In the genomic region with DNA sequence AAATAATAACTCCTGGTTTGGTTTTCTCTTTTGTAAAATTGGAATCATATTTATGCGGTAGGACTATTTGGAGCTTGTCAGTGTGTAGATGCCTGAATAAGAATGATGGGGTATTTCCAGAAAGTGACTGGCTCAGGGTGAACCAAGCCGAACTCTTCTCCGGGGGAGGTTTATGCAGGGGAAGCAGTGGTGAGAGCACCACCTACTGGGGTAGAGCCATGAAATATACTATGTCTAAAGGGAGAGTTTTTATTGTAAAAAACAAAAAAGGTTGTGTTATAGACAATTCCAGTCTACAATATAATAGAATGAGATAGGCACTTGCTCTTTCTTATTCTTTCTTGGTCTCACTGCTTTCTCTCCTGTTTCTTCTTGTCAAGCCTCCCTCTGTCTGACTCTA, we compare ENCODE assay signal across 10 cellular contexts.
DNase-seq lines count a peak whose midpoint lies in the region; ATAC-seq and TF ChIP-seq lines count a peak whose summit lies in the region.
"Had no signal": no experiment of that assay in that cellular context is flagged by ENCODE, and none has a peak within 500 bp of the region (broad histone marks: within the 10 kb centered on the region; RNA-seq: fewer than 3 reads in every experiment).

No MANE protein-coding gene starts in this region.

- H3K27ac Mint-ChIP-seq in activated CD8-positive, alpha-beta T cell treated with anti-CD3 and anti-CD28 coated beads for 36 hours = no peak overlapping the region
- no peak overlapping the region for H3K27ac Mint-ChIP-seq in activated CD8-positive, alpha-beta T cell treated with anti-CD3 and anti-CD28 coated beads, Interleukin-2, amount 10 ng/mL, durations not matched to agents 7 days and 5 days
- H3K27ac Mint-ChIP-seq in stimulated activated memory B cell treated with anti-CD40 and anti-IgM and Interleukin-4, amounts not matched to agents 10 μg/mL and 1 μg/mL and 100 μg/mL, for 72 hours = no peak overlapping the region
- no peak overlapping the region for H3K27ac Mint-ChIP-seq in activated T-helper 1 cell treated with anti-CD3 and anti-CD28 coated beads, Interleukin-12 subunit alpha, Interleukin-12 subunit beta, Interleukin-2, Interleukin-4 antibody, amounts not matched to agents 30 ng/mL and 10 ng/mL and 1 ng/mL, durations not matched to agents 14 hours and 24 hours and 36 hours
- H3K27ac Mint-ChIP-seq in naive thymus-derived CD4-positive, alpha-beta T cell = no peak overlapping the region
- H3K27ac Mint-ChIP-seq: CD4-positive, alpha-beta memory T cell had no signal

- H3K27ac ChIP-seq in naive thymus-derived CD4-positive, alpha-beta T cell (ENCODE audit: low read depth, low read length) = no peak overlapping the region

- H3K36me3 Mint-ChIP-seq in activated CD8-positive, alpha-beta T cell treated with anti-CD3 and anti-CD28 coated beads for 36 hours (ENCODE audit: low read depth) = no peaks in the 10 kb centered on the region
- H3K36me3 Mint-ChIP-seq in activated CD8-positive, alpha-beta T cell treated with anti-CD3 and anti-CD28 coated beads, Interleukin-2, amount 10 ng/mL, durations not matched to agents 7 days and 5 days (ENCODE audit: low read depth) = no peaks in the 10 kb centered on the region
- H3K36me3 Mint-ChIP-seq in stimulated activated memory B cell treated with anti-CD40 and anti-IgM and Interleukin-4, amounts not matched to agents 10 μg/mL and 1 μg/mL and 100 μg/mL, for 72 hours = no peaks in the 10 kb centered on the region
- H3K36me3 Mint-ChIP-seq in activated T-helper 1 cell treated with anti-CD3 and anti-CD28 coated beads, Interleukin-12 subunit alpha, Interleukin-12 subunit beta, Interleukin-2, Interleukin-4 antibody, amounts not matched to agents 30 ng/mL and 10 ng/mL and 1 ng/mL, durations not matched to agents 14 hours and 24 hours and 36 hours (ENCODE audit: low read depth) = no peaks in the 10 kb centered on the region
- no peaks in the 10 kb centered on the region for H3K36me3 Mint-ChIP-seq in naive thymus-derived CD4-positive, alpha-beta T cell
- H3K36me3 Mint-ChIP-seq: CD4-positive, alpha-beta memory T cell had no signal

- no peak overlapping the region for H3K4me3 Mint-ChIP-seq in activated CD8-positive, alpha-beta T cell treated with anti-CD3 and anti-CD28 coated beads for 36 hours
- H3K4me3 Mint-ChIP-seq in activated CD8-positive, alpha-beta T cell treated with anti-CD3 and anti-CD28 coated beads, Interleukin-2, amount 10 ng/mL, durations not matched to agents 7 days and 5 days = no peak overlapping the region
- H3K4me3 Mint-ChIP-seq in stimulated activated memory B cell treated with anti-CD40 and anti-IgM and Interleukin-4, amounts not matched to agents 10 μg/mL and 1 μg/mL and 100 μg/mL, for 72 hours = no peak overlapping the region
- no peak overlapping the region for H3K4me3 Mint-ChIP-seq in activated T-helper 1 cell treated with anti-CD3 and anti-CD28 coated beads, Interleukin-12 subunit alpha, Interleukin-12 subunit beta, Interleukin-2, Interleukin-4 antibody, amounts not matched to agents 30 ng/mL and 10 ng/mL and 1 ng/mL, durations not matched to agents 14 hours and 24 hours and 36 hours
- no peak overlapping the region for H3K4me3 Mint-ChIP-seq in naive thymus-derived CD4-positive, alpha-beta T cell
- H3K4me3 Mint-ChIP-seq: CD4-positive, alpha-beta memory T cell had no signal

- TF ChIP-seq CTCF in activated CD8-positive, alpha-beta T cell treated with anti-CD3 and anti-CD28 coated beads for 36 hours (IDR thresholded peaks at IDR 0.05) = no peak
- peak; percentile 45 for TF ChIP-seq CTCF in epithelial cell of esophagus (IDR thresholded peaks at IDR 0.05; ENCODE audit: insufficient read depth, low read depth, low read length, missing control alignments)

- intact Hi-C loops in activated CD8-positive, alpha-beta T cell treated with anti-CD3 and anti-CD28 coated beads for 36 hours (cut with micrococcal nuclease) = no loop called here
- intact Hi-C loops in activated T-helper 1 cell treated with anti-CD3 and anti-CD28 coated beads, Interleukin-12 subunit alpha, Interleukin-12 subunit beta, Interleukin-2, Interleukin-4 antibody, amounts not matched to agents 30 ng/mL and 10 ng/mL and 1 ng/mL, durations not matched to agents 14 hours and 24 hours and 36 hours (cut with micrococcal nuclease) = loop anchor here (10.0 kb wide), 1 partner anchor 1028 kb away; no protein-coding TSS in a partner anchor
- intact Hi-C loops in naive thymus-derived CD4-positive, alpha-beta T cell (cut with micrococcal nuclease) = no loop called here

- CTCF ChIA-PET in activated CD8-positive, alpha-beta T cell treated with anti-CD3 and anti-CD28 coated beads for 36 hours (lab: Charles Lee) = no interaction called here
- CTCF ChIA-PET in activated CD8-positive, alpha-beta T cell treated with anti-CD3 and anti-CD28 coated beads, Interleukin-2, amount 10 ng/mL, durations not matched to agents 7 days and 5 days (lab: Charles Lee) = no interaction called here
- CTCF ChIA-PET in naive thymus-derived CD4-positive, alpha-beta T cell (lab: Charles Lee) = no interaction called here

- H3K9me3 Mint-ChIP-seq in activated CD8-positive, alpha-beta T cell treated with anti-CD3 and anti-CD28 coated beads for 36 hours = no peaks in the 10 kb centered on the region
- H3K9me3 Mint-ChIP-seq in activated CD8-positive, alpha-beta T cell treated with anti-CD3 and anti-CD28 coated beads, Interleukin-2, amount 10 ng/mL, durations not matched to agents 7 days and 5 days (ENCODE audit: insufficient read depth) = no peaks in the 10 kb centered on the region
- H3K9me3 Mint-ChIP-seq in stimulated activated memory B cell treated with anti-CD40 and anti-IgM and Interleukin-4, amounts not matched to agents 10 μg/mL and 1 μg/mL and 100 μg/mL, for 72 hours = no peaks in the 10 kb centered on the region
- H3K9me3 Mint-ChIP-seq in activated T-helper 1 cell treated with anti-CD3 and anti-CD28 coated beads, Interleukin-12 subunit alpha, Interleukin-12 subunit beta, Interleukin-2, Interleukin-4 antibody, amounts not matched to agents 30 ng/mL and 10 ng/mL and 1 ng/mL, durations not matched to agents 14 hours and 24 hours and 36 hours = no peaks in the 10 kb centered on the region
- no peaks in the 10 kb centered on the region for H3K9me3 Mint-ChIP-seq in naive thymus-derived CD4-positive, alpha-beta T cell

- ATAC-seq in activated CD8-positive, alpha-beta T cell treated with anti-CD3 and anti-CD28 coated beads for 36 hours = peak; percentile 49
- no peak for ATAC-seq in activated CD8-positive, alpha-beta T cell treated with anti-CD3 and anti-CD28 coated beads, Interleukin-2, amount 10 ng/mL, durations not matched to agents 7 days and 5 days
- peak; percentile 59 for ATAC-seq in stimulated activated memory B cell treated with anti-CD40 and anti-IgM and Interleukin-4, amounts not matched to agents 10 μg/mL and 1 μg/mL and 100 μg/mL, for 72 hours
- no peak for ATAC-seq in GM21528 (IDR thresholded peaks at IDR 0.05; ENCODE audit: low FRiP score, unreplicated experiment)
- ATAC-seq in naive thymus-derived CD4-positive, alpha-beta T cell = no peak

- peak; percentile 9 for DNase-seq in activated CD8-positive, alpha-beta T cell treated with anti-CD3 and anti-CD28 coated beads for 36 hours
- no peak for DNase-seq in activated CD8-positive, alpha-beta T cell treated with anti-CD3 and anti-CD28 coated beads, Interleukin-2, amount 10 ng/mL, durations not matched to agents 7 days and 5 days
- DNase-seq in NAMALWA (ENCODE audit: low spot score) (peak; percentile 19), epithelial cell of esophagus (ENCODE audit: low read depth) (peak; percentile 42)
- no peak for DNase-seq in activated T-helper 1 cell treated with anti-CD3 and anti-CD28 coated beads, Interleukin-12 subunit alpha, Interleukin-12 subunit beta, Interleukin-2, Interleukin-4 antibody, amounts not matched to agents 30 ng/mL and 10 ng/mL and 1 ng/mL, durations not matched to agents 14 hours and 24 hours and 36 hours (ENCODE audit: low spot score)
- no peak for DNase-seq in naive thymus-derived CD4-positive, alpha-beta T cell
- DNase-seq: effector CD8-positive, alpha-beta T cell had no signal

- H3K36me3 ChIP-seq in naive thymus-derived CD4-positive, alpha-beta T cell (ENCODE audit: control insufficient read depth in 2 of 3, insufficient read depth in 3 of 3, low read length in 3 of 3) = no peaks in the 10 kb centered on the region

- no peaks in the 10 kb centered on the region for H3K9me3 ChIP-seq in naive thymus-derived CD4-positive, alpha-beta T cell (ENCODE audit: control insufficient read depth in 2 of 3, low read length in 3 of 3)

- H3K4me1 ChIP-seq in naive thymus-derived CD4-positive, alpha-beta T cell (ENCODE audit: control insufficient read depth in 2 of 2, insufficient read depth in 2 of 2, low read length in 2 of 2) = no peaks in the 10 kb centered on the region

- H3K4me3 ChIP-seq in epithelial cell of esophagus (ENCODE audit: low read length) = no peak overlapping the region
- H3K4me3 ChIP-seq in naive thymus-derived CD4-positive, alpha-beta T cell (ENCODE audit: low read length) = no peak overlapping the region

- H3K4me1 Mint-ChIP-seq in activated CD8-positive, alpha-beta T cell treated with anti-CD3 and anti-CD28 coated beads for 36 hours (ENCODE audit: low read depth) = no peaks in the 10 kb centered on the region
- H3K4me1 Mint-ChIP-seq in activated CD8-positive, alpha-beta T cell treated with anti-CD3 and anti-CD28 coated beads, Interleukin-2, amount 10 ng/mL, durations not matched to agents 7 days and 5 days (ENCODE audit: low read depth) = no peaks in the 10 kb centered on the region
- no peaks in the 10 kb centered on the region for H3K4me1 Mint-ChIP-seq in stimulated activated memory B cell treated with anti-CD40 and anti-IgM and Interleukin-4, amounts not matched to agents 10 μg/mL and 1 μg/mL and 100 μg/mL, for 72 hours
- no peaks in the 10 kb centered on the region for H3K4me1 Mint-ChIP-seq in activated T-helper 1 cell treated with anti-CD3 and anti-CD28 coated beads, Interleukin-12 subunit alpha, Interleukin-12 subunit beta, Interleukin-2, Interleukin-4 antibody, amounts not matched to agents 30 ng/mL and 10 ng/mL and 1 ng/mL, durations not matched to agents 14 hours and 24 hours and 36 hours (ENCODE audit: low read depth)
- no peaks in the 10 kb centered on the region for H3K4me1 Mint-ChIP-seq in naive thymus-derived CD4-positive, alpha-beta T cell
- H3K4me1 Mint-ChIP-seq: CD4-positive, alpha-beta memory T cell had no signal

- POLR2A ChIA-PET in activated CD8-positive, alpha-beta T cell treated with anti-CD3 and anti-CD28 coated beads for 36 hours (lab: Charles Lee) = no interaction called here
- POLR2A ChIA-PET in activated CD8-positive, alpha-beta T cell treated with anti-CD3 and anti-CD28 coated beads, Interleukin-2, amount 10 ng/mL, durations not matched to agents 7 days and 5 days (lab: Charles Lee) = no interaction called here
- POLR2A ChIA-PET in naive thymus-derived CD4-positive, alpha-beta T cell (lab: Charles Lee) = no interaction called here

- peaks cover 3% of the 10 kb centered on the region for H3K27me3 Mint-ChIP-seq in activated CD8-positive, alpha-beta T cell treated with anti-CD3 and anti-CD28 coated beads for 36 hours
- H3K27me3 Mint-ChIP-seq in activated CD8-positive, alpha-beta T cell treated with anti-CD3 and anti-CD28 coated beads, Interleukin-2, amount 10 ng/mL, durations not matched to agents 7 days and 5 days (ENCODE audit: low read depth) = no peaks in the 10 kb centered on the region
- H3K27me3 Mint-ChIP-seq in stimulated activated memory B cell treated with anti-CD40 and anti-IgM and Interleukin-4, amounts not matched to agents 10 μg/mL and 1 μg/mL and 100 μg/mL, for 72 hours = no peaks in the 10 kb centered on the region
- peaks cover 1% of the 10 kb centered on the region for H3K27me3 Mint-ChIP-seq in activated T-helper 1 cell treated with anti-CD3 and anti-CD28 coated beads, Interleukin-12 subunit alpha, Interleukin-12 subunit beta, Interleukin-2, Interleukin-4 antibody, amounts not matched to agents 30 ng/mL and 10 ng/mL and 1 ng/mL, durations not matched to agents 14 hours and 24 hours and 36 hours (ENCODE audit: insufficient read depth)
- H3K27me3 Mint-ChIP-seq in naive thymus-derived CD4-positive, alpha-beta T cell = peaks cover 0 to 22% (median 13%) of the 10 kb centered on the region in 5 donors

- no peaks in the 10 kb centered on the region for H3K27me3 ChIP-seq in naive thymus-derived CD4-positive, alpha-beta T cell (ENCODE audit: control insufficient read depth in 2 of 2, insufficient read depth in 2 of 2, low read length in 2 of 2)

Comparison
In these comparisons a context has a peak if more than half of its experiments do, and no peak if none do; other contexts are left out.
1. ATAC-seq: peak in activated CD8-positive, alpha-beta T cell treated with anti-CD3 and anti-CD28 coated beads for 36 hours (single experiment) and stimulated activated memory B cell treated with anti-CD40 and anti-IgM and Interleukin-4, amounts not matched to agents 10 μg/mL and 1 μg/mL and 100 μg/mL, for 72 hours (single experiment); none in activated CD8-positive, alpha-beta T cell treated with anti-CD3 and anti-CD28 coated beads, Interleukin-2, amount 10 ng/mL, durations not matched to agents 7 days and 5 days (single experiment), GM21528 (single experiment) and naive thymus-derived CD4-positive, alpha-beta T cell (single experiment).
2. DNase-seq: peak in activated CD8-positive, alpha-beta T cell treated with anti-CD3 and anti-CD28 coated beads for 36 hours (single experiment), NAMALWA (single experiment) and epithelial cell of esophagus (single experiment); none in activated CD8-positive, alpha-beta T cell treated with anti-CD3 and anti-CD28 coated beads, Interleukin-2, amount 10 ng/mL, durations not matched to agents 7 days and 5 days (single experiment), activated T-helper 1 cell treated with anti-CD3 and anti-CD28 coated beads, Interleukin-12 subunit alpha, Interleukin-12 subunit beta, Interleukin-2, Interleukin-4 antibody, amounts not matched to agents 30 ng/mL and 10 ng/mL and 1 ng/mL, durations not matched to agents 14 hours and 24 hours and 36 hours (single experiment) and naive thymus-derived CD4-positive, alpha-beta T cell (0 of 9).